8 cellular contexts compared by ENCODE assay signal in genomic region chr3:101848754-101849713, GRCh38. TPM values are rescaled to one million over a fixed set of nuclear protein-coding genes. Genes with fewer than 3 reads are reported as not detected.
DNase-seq lines count a peak whose midpoint lies in the region; ATAC-seq and TF ChIP-seq lines count a peak whose summit lies in the region.

TSS of gene NFKBIZ (plus strand) at chr3:101849514. CDS start at chr3:101849629, 115 bp downstream.

- H3K4me1 Mint-ChIP-seq in activated CD4-positive, alpha-beta T cell treated with anti-CD3 and anti-CD28 coated beads, Interleukin-2, amount 10 ng/mL, durations not matched to agents 7 days and 5 days = peaks cover 41% of the 10 kb centered on the region

- H3K27ac Mint-ChIP-seq in activated CD4-positive, alpha-beta T cell treated with anti-CD3 and anti-CD28 coated beads, Interleukin-2, amount 10 ng/mL, durations not matched to agents 7 days and 5 days = peak within 1 kb of the TSS; percentile 100

- TF ChIP-seq POLR2A in GM19193 (IDR thresholded peaks at IDR 0.05; ENCODE audit: extremely low read depth, insufficient read depth, insufficient read length) = peak; percentile 100

- ATAC-seq in HG03432 (IDR thresholded peaks at IDR 0.05; ENCODE audit: unreplicated experiment) = peak; percentile 84

- peaks cover 49% of the 10 kb centered on the region for H3K36me3 Mint-ChIP-seq in activated CD4-positive, alpha-beta T cell treated with anti-CD3 and anti-CD28 coated beads, Interleukin-2, amount 10 ng/mL, durations not matched to agents 7 days and 5 days (ENCODE audit: low read depth)

- POLR2A ChIA-PET in activated CD4-positive, alpha-beta T cell treated with anti-CD3 and anti-CD28 coated beads, Interleukin-2, amount 10 ng/mL, durations not matched to agents 7 days and 5 days (lab: Charles Lee) = interaction anchor here (0.6 to 1.1 kb wide), 7 partner anchors 12 to 330 kb away, joined by 3 to 4 read pairs (median 3); partner anchors contain the start of genes CEP97 and NXPE3

- no peaks in the 10 kb centered on the region for H3K27me3 Mint-ChIP-seq in activated CD4-positive, alpha-beta T cell treated with anti-CD3 and anti-CD28 coated beads, Interleukin-2, amount 10 ng/mL, durations not matched to agents 7 days and 5 days

- peak within 1 kb of the TSS; percentile 98 for H3K4me3 Mint-ChIP-seq in activated CD4-positive, alpha-beta T cell treated with anti-CD3 and anti-CD28 coated beads, Interleukin-2, amount 10 ng/mL, durations not matched to agents 7 days and 5 days

- H3K9me3 Mint-ChIP-seq in activated CD4-positive, alpha-beta T cell treated with anti-CD3 and anti-CD28 coated beads, Interleukin-2, amount 10 ng/mL, durations not matched to agents 7 days and 5 days = peaks cover 2% of the 10 kb centered on the region

- DNase-seq in AG20443 (ENCODE audit: low spot score) (peak; percentile 99), NCI-H69 (lab: John Stamatoyannopoulos, UW) (peak; percentile 81), cortex of kidney (lab: John Stamatoyannopoulos, UW) (peak; percentile 63), left kidney (ENCODE audit: low read depth, low spot score) (peak; percentile 96)
- peak; percentile 93 for DNase-seq in activated CD4-positive, alpha-beta T cell treated with anti-CD3 and anti-CD28 coated beads, Interleukin-2, amount 10 ng/mL, durations not matched to agents 7 days and 5 days
- DNase-seq in stimulated activated CD4-positive, alpha-beta T cell treated with anti-CD3 and anti-CD28 coated beads, Interleukin-2, amount 100 ng/mL, for 24 hours = peak; percentile 92 to 96

- CTCF ChIA-PET in activated CD4-positive, alpha-beta T cell treated with anti-CD3 and anti-CD28 coated beads, Interleukin-2, amount 10 ng/mL, durations not matched to agents 7 days and 5 days (lab: Charles Lee) = interaction anchor here (0.8 to 1.8 kb wide), 8 partner anchors 19 to 380 kb away, joined by 3 to 8 read pairs (median 4); no protein-coding TSS in a partner anchor

RNA-seq across cellular contexts. Expression of gene NFKBIZ, which starts in this region (rescaled TPM):
- 10 to 100 TPM; 33.7 to 37.7 TPM for total RNA-seq in activated CD4-positive, alpha-beta T cell treated with anti-CD3 and anti-CD28 coated beads, Interleukin-2, amount 10 ng/mL, durations not matched to agents 7 days and 5 days

Comparison
In these comparisons a context has a peak if more than half of its experiments do, and no peak if none do; other contexts are left out.
1. Peak in every context shown above with its lines: DNase-seq and ATAC-seq.